18 cellular contexts compared by ENCODE assay signal in the genomic region with DNA sequence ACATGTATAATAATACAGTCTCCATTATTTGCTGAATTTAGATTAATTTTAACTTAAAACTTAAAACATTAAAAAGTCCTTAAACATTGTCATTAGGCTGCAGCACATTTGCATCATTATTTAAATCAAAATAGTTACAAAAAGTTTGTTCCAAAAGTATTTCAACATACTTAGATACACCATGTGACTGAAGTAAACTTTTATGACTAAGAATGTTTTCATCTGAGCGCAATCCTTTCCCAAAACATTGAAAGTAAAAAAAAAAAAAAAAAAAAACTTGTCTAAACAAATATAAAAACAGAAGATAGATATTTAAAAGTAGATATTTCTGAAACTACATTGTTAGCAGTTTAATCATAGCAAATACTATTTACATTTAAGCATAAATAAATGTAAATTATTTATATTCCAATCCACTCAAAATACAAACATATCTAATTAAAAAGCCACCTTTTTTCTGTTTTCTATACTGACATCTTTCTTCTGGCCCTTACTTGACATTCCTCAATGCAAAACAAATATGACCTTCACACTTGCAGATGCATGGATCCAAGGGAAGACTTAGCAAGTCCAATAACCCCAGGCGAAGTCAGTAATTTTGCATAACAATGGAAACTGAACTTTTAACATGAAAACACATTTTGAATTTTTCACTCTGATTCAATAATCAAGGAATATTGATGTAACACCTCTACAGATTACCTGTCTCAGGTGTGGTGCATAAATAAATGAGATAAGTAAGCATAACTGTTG. TPM values are rescaled to one million over a fixed set of nuclear protein-coding genes. Genes with fewer than 3 reads are reported as not detected.
DNase-seq lines count a peak whose midpoint lies in the region; FAIRE-seq and TF ChIP-seq lines count a peak whose summit lies in the region.
"Had no signal": no experiment of that assay in that cellular context is flagged by ENCODE, and none has a peak within 500 bp of the region (broad histone marks: within the 10 kb centered on the region; RNA-seq: fewer than 3 reads in every experiment).

No MANE protein-coding gene starts in this region.

- no peak overlapping the region for H3K23ac ChIP-seq in mesendoderm (ENCODE audit: low read length)

- no peak overlapping the region for H3K18ac ChIP-seq in mesendoderm (ENCODE audit: low read length)

- WGBS in mesendoderm (ENCODE audit: extremely low coverage, insufficient coverage, low lambda C conversion rate): no CpG with 5 or more reads among the region's 2 CpGs
- WGBS in ovary, 3 donors: 32 to 71% (median 49%) methylated on average over 2 of the region's 2 CpGs

- TF ChIP-seq EP300 in ovary (IDR thresholded peaks at IDR 0.05): no peak

- H3K4me3 Mint-ChIP-seq in CD14-positive monocyte: no peak overlapping the region

- H3K9me3 ChIP-seq in adipocyte (ENCODE audit: control insufficient read depth, low read length): peaks cover 15% of the 10 kb centered on the region
- H3K9me3 ChIP-seq in ovary: no peaks in the 10 kb centered on the region
- H3K9me3 ChIP-seq: SJCRH30 had no signal

- peaks cover 2% of the 10 kb centered on the region for H3K4me1 Mint-ChIP-seq in CD14-positive monocyte

- intact Hi-C loops in CD14-positive monocyte (cut with micrococcal nuclease): no loop called here
- intact Hi-C loops in ovary (cut with DNase I): no loop called here
- intact Hi-C loops in posterior vena cava (cut with DNase I): no loop called here

- H3K9ac ChIP-seq in adipocyte (ENCODE audit: low read length) (no peak overlapping the region), mesendoderm (ENCODE audit: low read length) (no peak overlapping the region)

- no peak overlapping the region for H2BK15ac ChIP-seq in mesendoderm (replicated peaks; ENCODE audit: low read depth)

- H3K79me1 ChIP-seq in mesendoderm (ENCODE audit: low read length): no peaks in the 10 kb centered on the region

- H3K4me2 ChIP-seq in mesendoderm (ENCODE audit: low read length): no peak overlapping the region

- H2AK5ac ChIP-seq in mesendoderm (ENCODE audit: low read length): no peak overlapping the region

- DNase-seq in GM19239 (ENCODE audit: insufficient read length, low spot score) (no peak), adipocyte (ENCODE audit: low read depth) (peak; percentile 63), fibroblast of mammary gland (ENCODE audit: low read depth) (peak; percentile 56), mesendoderm (peak; percentile 19), CD14-positive monocyte (ENCODE audit: low spot score) (no peak), occipital lobe (lab: John Stamatoyannopoulos, UW) (no peak), ovary (no peak), posterior vena cava (ENCODE audit: low spot score) (no peak)
- DNase-seq: AML-193, COR-L47, DMS 273 treated with DMSO at 0.1 percent for 48 hours, GDM1, NCI-H1048, NCI-H1436, NCI-H2029, NCI-H526, SJCRH30 had no signal

- no peaks in the 10 kb centered on the region for H3K27me3 ChIP-seq in adipocyte (replicated peaks; ENCODE audit: control insufficient read depth, insufficient read depth, low read length)
- no peaks in the 10 kb centered on the region for H3K27me3 ChIP-seq in mesendoderm (ENCODE audit: insufficient read depth, low read length, poor library complexity)
- no peaks in the 10 kb centered on the region for H3K27me3 ChIP-seq in ovary
- H3K27me3 ChIP-seq: SJCRH30 had no signal

- H3K4me3 ChIP-seq in adipocyte (ENCODE audit: low read length) (no peak overlapping the region), fibroblast of mammary gland (ENCODE audit: control insufficient read depth, low read depth, low read length) (no peak overlapping the region), mesendoderm (ENCODE audit: low read length) (no peak overlapping the region), ovary (no peak overlapping the region)
- H3K4me3 ChIP-seq: SJCRH30 had no signal

- no peak overlapping the region for H3K27ac ChIP-seq in mesendoderm (ENCODE audit: low read depth, low read length)
- no peak overlapping the region for H3K27ac ChIP-seq in ovary
- H3K27ac ChIP-seq: SJCRH30 had no signal

- H3K4me1 ChIP-seq in adipocyte (ENCODE audit: control insufficient read depth, insufficient read depth, low read length) (peaks cover 14% of the 10 kb centered on the region), mesendoderm (ENCODE audit: control insufficient read depth, low read depth, low read length) (no peaks in the 10 kb centered on the region), ovary (ENCODE audit: insufficient read depth) (no peaks in the 10 kb centered on the region)
- H3K4me1 ChIP-seq: SJCRH30 had no signal

- no peaks in the 10 kb centered on the region for H3K27me3 Mint-ChIP-seq in CD14-positive monocyte (ENCODE audit: low read depth in 3 of 3)

- H4K5ac ChIP-seq in mesendoderm (ENCODE audit: low read length): no peak overlapping the region

- H4K8ac ChIP-seq in mesendoderm (ENCODE audit: low read depth, low read length): no peak overlapping the region

- H3K36me3 ChIP-seq in adipocyte (ENCODE audit: control insufficient read depth, insufficient read depth, low read length, severe bottlenecking): no peaks in the 10 kb centered on the region
- H3K36me3 ChIP-seq in mesendoderm (ENCODE audit: control insufficient read depth, insufficient read depth, low read length): no peaks in the 10 kb centered on the region
- no peaks in the 10 kb centered on the region for H3K36me3 ChIP-seq in ovary

- H3K79me2 ChIP-seq in mesendoderm (ENCODE audit: control insufficient read depth, insufficient read depth, low read length): no peaks in the 10 kb centered on the region

- no peak overlapping the region for H3K4ac ChIP-seq in mesendoderm (ENCODE audit: low read depth, low read length)

- H2BK120ac ChIP-seq in mesendoderm (ENCODE audit: low read depth, low read length): no peak overlapping the region

- TF ChIP-seq CTCF in fibroblast of mammary gland (conservative IDR thresholded peaks at IDR 0.05; ENCODE audit: control insufficient read depth, insufficient read depth, low read depth, low read length): no peak
- TF ChIP-seq CTCF in CD14-positive monocyte (IDR thresholded peaks at IDR 0.05): no peak
- no peak for TF ChIP-seq CTCF in ovary (IDR thresholded peaks at IDR 0.05)

- no peak overlapping the region for H3K56ac ChIP-seq in mesendoderm (ENCODE audit: low read length)

- no peak overlapping the region for H2BK5ac ChIP-seq in mesendoderm (ENCODE audit: low read length)

- H3K36me3 Mint-ChIP-seq in CD14-positive monocyte: peaks cover 5 to 6% of the 10 kb centered on the region in 2 donors

- no peak for TF ChIP-seq POLR2A in ovary (IDR thresholded peaks at IDR 0.05)

- H3K9me3 Mint-ChIP-seq in CD14-positive monocyte: peaks cover 21 to 32% (median 27%) of the 10 kb centered on the region in 7 donors

- no peak overlapping the region for H3K27ac Mint-ChIP-seq in CD14-positive monocyte

- FAIRE-seq in GM19239 (lab: Jason Lieb, UNC): peak; percentile 8

RNA-seq across cellular contexts. Expression of a gene that starts 10.3 kb away (rescaled TPM):
- 3.1 TPM for polyA plus RNA-seq in mesendoderm (2013, experiment 1 of 2)
- 3.1 TPM for polyA plus RNA-seq in mesendoderm (2013, experiment 2 of 2)
- polyA plus RNA-seq in CD14-positive monocyte: under 1 TPM; 0.49 to 0.72 TPM
- 7.3 TPM for total RNA-seq in occipital lobe
- 10 to 100 TPM in 5 of 7 donors, 1 to 10 TPM in 2; 7.0 to 21.8 (median 13.3) TPM for total RNA-seq in ovary
- 1 to 10 TPM; 8.2 to 8.7 TPM for polyA plus RNA-seq in ovary
- total RNA-seq in posterior vena cava: 1 to 10 TPM; 3.9 to 8.0 TPM
- total RNA-seq: HT-29 had no signal

RNA-seq across cellular contexts. Expression of a gene that starts 10.5 kb away (rescaled TPM):
- polyA plus RNA-seq in mesendoderm (2013, experiment 1 of 2): 22.2 TPM
- polyA plus RNA-seq in mesendoderm (2013, experiment 2 of 2): 21.0 TPM
- 10 to 100 TPM; 10.2 to 11.8 TPM for polyA plus RNA-seq in CD14-positive monocyte
- total RNA-seq in occipital lobe: 42.3 TPM
- total RNA-seq in ovary: 10 to 100 TPM; 18.5 to 55.9 (median 47.0) TPM
- polyA plus RNA-seq in ovary: 10 to 100 TPM; 33.3 to 40.1 TPM
- 10 to 100 TPM; 45.2 to 49.1 TPM for total RNA-seq in posterior vena cava

Comparison
In these comparisons a context has a peak if more than half of its experiments do, and no peak if none do; other contexts are left out.
1. DNase-seq: peak in adipocyte (single experiment), fibroblast of mammary gland (single experiment) and mesendoderm (single experiment); none in GM19239 (single experiment), CD14-positive monocyte (single experiment), occipital lobe (single experiment), ovary (0 of 5) and posterior vena cava (single experiment).